ENCODE assay signal across 13 cellular contexts in the genomic region with DNA sequence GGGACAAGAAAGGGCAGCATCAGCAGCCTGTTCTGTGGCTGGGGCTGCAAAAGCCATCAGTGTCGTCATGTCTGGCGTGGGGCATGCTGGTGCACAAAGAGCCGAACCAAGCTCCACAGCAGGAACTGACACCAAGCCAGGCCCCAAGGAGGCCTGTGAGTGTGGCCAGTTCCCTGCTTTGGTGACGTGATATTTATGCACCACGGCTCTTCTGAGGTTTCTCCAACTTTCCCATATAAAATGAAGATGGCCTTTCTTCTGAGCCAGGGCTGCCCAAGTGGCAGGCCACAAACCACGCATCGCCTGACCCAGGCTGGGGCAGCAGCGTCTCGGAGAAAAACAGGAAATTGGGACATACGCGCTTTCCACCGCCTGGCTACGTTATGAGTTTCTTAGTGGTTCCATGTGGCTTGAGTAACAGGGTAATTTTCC.
DNase-seq lines count a peak whose midpoint lies in the region; ATAC-seq and TF ChIP-seq lines count a peak whose summit lies in the region.
"Had no signal": no experiment of that assay in that cellular context is flagged by ENCODE, and none has a peak within 500 bp of the region (broad histone marks: within the 10 kb centered on the region; RNA-seq: fewer than 3 reads in every experiment).

No MANE protein-coding gene starts in this region.

- DNase-seq in BJ (ENCODE audit: low read depth) (peak; percentile 66), MV-4-11 (lab: John Stamatoyannopoulos, UW) (peak; percentile 93), globus pallidus (ENCODE audit: low spot score) (peak; percentile 35), osteoblast (ENCODE audit: insufficient read length, low spot score, missing footprints) (no peak), GM20000 (ENCODE audit: low spot score) (no peak), coronary artery (ENCODE audit: low spot score) (no peak), activated T-cell treated with anti-CD3 and anti-CD28 coated beads for 4 hours (no peak)
- DNase-seq: NCI-H510A; Peyer's patch; stimulated activated CD4-positive, alpha-beta T cell treated with anti-CD3 and anti-CD28 coated beads, Interleukin-2, amount 100 ng/mL, for 24 hours had no signal

- H3K27me3 ChIP-seq in BJ (ENCODE audit: control insufficient read depth, insufficient read depth, low read length) (no peaks in the 10 kb centered on the region), osteoblast (ENCODE audit: insufficient read depth, low read length) (no peaks in the 10 kb centered on the region)
- H3K27me3 ChIP-seq: Peyer's patch, tibial nerve had no signal

- H4K20me1 ChIP-seq in osteoblast (ENCODE audit: insufficient read depth, low read length), result no peaks in the 10 kb centered on the region

- H3K36me3 ChIP-seq in BJ (ENCODE audit: control insufficient read depth, insufficient read depth, low read length) (peaks cover 1% of the 10 kb centered on the region; the same call in 1 of the 2 replicates), osteoblast (ENCODE audit: insufficient read depth, low read length) (no peaks in the 10 kb centered on the region)

- CTCF ChIA-PET in BJ (lab: Yijun Ruan, JAX), result interaction anchor here (1.3 kb wide), 1 partner anchor 13 kb away, joined by 3 read pairs; no protein-coding TSS in a partner anchor

- no peak for ATAC-seq in GM18861 (IDR thresholded peaks at IDR 0.05; ENCODE audit: unreplicated experiment)

- peak overlapping the region; percentile 69 for H3K27ac ChIP-seq in osteoblast (ENCODE audit: low read depth, low read length)
- peak overlapping the region in 1 of 2 donors; percentile 51 for H3K27ac ChIP-seq in coronary artery
- H3K27ac ChIP-seq: C4-2B had no signal

- H2AFZ ChIP-seq in osteoblast (ENCODE audit: low read length), result peak overlapping the region; percentile 77

- TF ChIP-seq CTCF in BJ (IDR thresholded peaks at IDR 0.05; ENCODE audit: insufficient read depth, low read depth, low read length) (no peak), osteoblast (IDR thresholded peaks at IDR 0.05; ENCODE audit: extremely low read depth, low read depth, low read length) (no peak), GM20000 (IDR thresholded peaks at IDR 0.05; ENCODE audit: extremely low read depth, missing control alignments) (no peak), coronary artery (IDR thresholded peaks at IDR 0.05) (no peak)

- H3K4me3 ChIP-seq in BJ (ENCODE audit: low read depth, low read length), result no peak overlapping the region
- H3K4me3 ChIP-seq in osteoblast (ENCODE audit: insufficient read depth, low read length), result no peak overlapping the region
- H3K4me3 ChIP-seq in coronary artery, result no peak overlapping the region
- H3K4me3 ChIP-seq: Peyer's patch, tibial nerve had no signal

- POLR2A ChIA-PET in BJ (lab: Charles Lee), result no interaction called here

- H3K4me1 ChIP-seq in osteoblast (ENCODE audit: insufficient read depth, low read length), result peaks cover 6% of the 10 kb centered on the region
- H3K4me1 ChIP-seq: Peyer's patch, tibial nerve had no signal

- peak overlapping the region; percentile 17 for H3K4me2 ChIP-seq in osteoblast (ENCODE audit: insufficient read depth, low read length)

- no peaks in the 10 kb centered on the region for H3K9me3 ChIP-seq in osteoblast (ENCODE audit: low read depth, low read length)
- H3K9me3 ChIP-seq: Peyer's patch, tibial nerve had no signal

- H3K79me2 ChIP-seq in osteoblast (ENCODE audit: insufficient read depth, low read length), result no peaks in the 10 kb centered on the region

Comparison
In these comparisons a context has a peak if more than half of its experiments do, and no peak if none do; other contexts are left out.
1. DNase-seq: peak in BJ (single experiment), MV-4-11 (single experiment) and globus pallidus (single experiment); none in osteoblast (single experiment), GM20000 (single experiment), coronary artery (single experiment) and activated T-cell treated with anti-CD3 and anti-CD28 coated beads for 4 hours (single experiment).